ENCODE assay signal across 20 cellular contexts in genomic region chr2:109188485-109188868, GRCh38. TPM values are rescaled to one million over a fixed set of nuclear protein-coding genes. Genes with fewer than 3 reads are reported as not detected.
A peak's percentile ranks its signal among the peaks of the same experiment; 100 is the strongest.
DNase-seq lines count a peak whose midpoint lies in the region; ATAC-seq, FAIRE-seq and TF ChIP-seq lines count a peak whose summit lies in the region.
"Had no signal": no experiment of that assay in that cellular context is flagged by ENCODE, and none has a peak within 500 bp of the region (broad histone marks: within the 10 kb centered on the region; RNA-seq: fewer than 3 reads in every experiment).

No MANE protein-coding gene starts in this region.

- BruUV-seq in IMR-90 (replicated peaks; lab: Mats Ljungman, UMichigan), result no TSS peak

- H3K27ac ChIP-seq in IMR-90 (ENCODE audit: insufficient read depth, low read length) (no peak overlapping the region), H1 (ENCODE audit: low read depth, low read length) (no peak overlapping the region), thoracic aorta (peak overlapping the region; percentile 79 to 91)
- H3K27ac ChIP-seq: GM23248, Peyer's patch, SJCRH30 had no signal

- no peak overlapping the region for H3K18ac ChIP-seq in IMR-90 (ENCODE audit: low read depth, low read length)
- H3K18ac ChIP-seq in H1 (ENCODE audit: extremely low read depth, low read length), result no peak overlapping the region

- no peak for TF ChIP-seq EP300 in H1 (IDR thresholded peaks at IDR 0.05; ENCODE audit: borderline replicate concordance in 1 of 2, low read depth in 2 of 2, low read length in 2 of 2)

- no peak overlapping the region for H2BK20ac ChIP-seq in IMR-90 (ENCODE audit: low read depth, low read length)
- no peak overlapping the region for H2BK20ac ChIP-seq in H1 (ENCODE audit: low read length)

- H3K23me2 ChIP-seq in H1 (ENCODE audit: low read depth, low read length), result no peaks in the 10 kb centered on the region

- H4K8ac ChIP-seq in IMR-90 (ENCODE audit: low read depth in 2 of 2, low read length in 2 of 2) (no peak overlapping the region), H1 (ENCODE audit: extremely low read depth, insufficient read depth, low read length) (no peak overlapping the region)

- H2BK5ac ChIP-seq in IMR-90 (ENCODE audit: low read depth, low read length, poor library complexity, severe bottlenecking) (no peak overlapping the region), H1 (ENCODE audit: low read depth, low read length) (no peak overlapping the region)

- H4K5ac ChIP-seq in IMR-90 (ENCODE audit: low read depth, low read length) (no peak overlapping the region), H1 (ENCODE audit: insufficient read length, low read depth, low read length) (no peak overlapping the region)

- no peak overlapping the region for H3K9ac ChIP-seq in IMR-90 (ENCODE audit: low read depth, low read length)
- no peak overlapping the region for H3K9ac ChIP-seq in H1 (replicated peaks in 1 of 4; ENCODE audit: extremely low read depth in 1 of 4, low read depth in 3 of 4, low read length in 3 of 4)
- H3K9ac ChIP-seq: GM23248 had no signal

- H3K27me3 ChIP-seq in IMR-90 (ENCODE audit: control insufficient read depth, insufficient read depth, low read length) (no peaks in the 10 kb centered on the region), H1 (replicated peaks in 1 of 4; ENCODE audit: control insufficient read depth in 3 of 4, extremely low read depth in 1 of 4, insufficient read depth in 3 of 4, low read length in 3 of 4) (no peaks in the 10 kb centered on the region; a peak in 1 of 7 replicates), thoracic aorta (replicated peaks; ENCODE audit: insufficient read depth) (no peaks in the 10 kb centered on the region)
- H3K27me3 ChIP-seq: BE2C, Peyer's patch, SJCRH30 had no signal

- WGBS in IMR-90 (ENCODE audit: extremely low coverage in 2 of 2, insufficient read length in 1 of 2), 2 experiments, result 100% methylated on average over 2 of the region's 12 CpGs; no CpG with 5 or more reads in 1 of the 2 experiments
- 78% methylated on average over 12 of the region's 12 CpGs; no CpG with 5 or more reads in 1 of the 2 experiments for WGBS in H1 (ENCODE audit: extremely low coverage in 1 of 2, insufficient coverage in 1 of 2, insufficient read length in 1 of 2, insufficient replicate concordance in 2 of 2, low coverage in 1 of 2, low lambda C conversion rate in 2 of 2, missing lambda C conversion rate in 1 of 2), 2 experiments

- TF ChIP-seq POLR2A in IMR-90 (IDR thresholded peaks at IDR 0.05; ENCODE audit: low read depth, low read length), result no peak
- TF ChIP-seq POLR2A in H1 (IDR thresholded peaks at IDR 0.05; ENCODE audit: control extremely low read depth in 1 of 2, low read depth in 2 of 2, low read length in 2 of 2), result no peak

- POLR2A ChIA-PET in IMR-90 (lab: Charles Lee; ENCODE audit: unreplicated experiment), result no interaction called here
- POLR2A ChIA-PET in H1 (lab: Charles Lee; ENCODE audit: partially characterized antibody), result no interaction called here

- H3K23ac ChIP-seq in IMR-90 (ENCODE audit: low read depth, low read length) (no peak overlapping the region), H1 (ENCODE audit: insufficient read length) (no peak overlapping the region)

- H3K4me1 ChIP-seq in IMR-90 (ENCODE audit: control insufficient read depth, insufficient read depth, low read length) (peaks cover 27% of the 10 kb centered on the region), H1 (replicated peaks in 1 of 4; ENCODE audit: control insufficient read depth in 3 of 4, insufficient read depth in 4 of 4, low read length in 3 of 4) (no peaks in the 10 kb centered on the region; a peak in 2 of 7 replicates), thoracic aorta (ENCODE audit: control insufficient read depth in 1 of 2, low read depth in 2 of 2) (peaks cover 33 to 94% of the 10 kb centered on the region in 2 donors)
- H3K4me1 ChIP-seq: BE2C, Peyer's patch, SJCRH30 had no signal

- no peak for ATAC-seq in IMR-90 (ENCODE audit: low read depth)
- ATAC-seq in thoracic aorta (ENCODE audit: insufficient number of reproducible peaks, low FRiP score, low read depth), result no peak
- ATAC-seq in GM19035 (IDR thresholded peaks at IDR 0.05; ENCODE audit: unreplicated experiment), result no peak
- ATAC-seq: HCT116 had no signal

- H3K79me2 ChIP-seq in H1 (ENCODE audit: control insufficient read depth in 1 of 2, insufficient read depth in 2 of 2, low read length in 2 of 2), result no peaks in the 10 kb centered on the region

- H2BK15ac ChIP-seq in IMR-90 (ENCODE audit: low read depth, low read length), result peak overlapping the region; percentile 31; the same call in 1 of the 3 replicates
- no peak overlapping the region for H2BK15ac ChIP-seq in H1 (ENCODE audit: low read length)

- H4K20me1 ChIP-seq in IMR-90 (ENCODE audit: insufficient read depth, low read length), result peaks cover 27% of the 10 kb centered on the region; the same call in 1 of the 2 replicates
- H4K20me1 ChIP-seq in H1 (replicated peaks in 1 of 2; ENCODE audit: control insufficient read depth in 1 of 2, insufficient read depth in 2 of 2, low read length in 2 of 2), result no peaks in the 10 kb centered on the region

- H3K56ac ChIP-seq in IMR-90 (ENCODE audit: extremely low read depth, insufficient read depth, low read length) (no peak overlapping the region), H1 (replicated peaks; ENCODE audit: insufficient read length, low read depth, low read length) (no peak overlapping the region)

- H3K36me3 ChIP-seq in IMR-90 (ENCODE audit: control insufficient read depth, insufficient read depth, low read length), result no peaks in the 10 kb centered on the region
- H3K36me3 ChIP-seq in H1 (ENCODE audit: control insufficient read depth in 2 of 4, insufficient read depth in 4 of 4, low read length in 3 of 4), result no peaks in the 10 kb centered on the region
- H3K36me3 ChIP-seq in thoracic aorta, result no peaks in the 10 kb centered on the region
- H3K36me3 ChIP-seq: BE2C, Peyer's patch, SJCRH30 had no signal

- H3K4me2 ChIP-seq in IMR-90 (ENCODE audit: low read depth, low read length) (no peak overlapping the region), H1 (ENCODE audit: insufficient read depth in 1 of 2, low read depth in 2 of 2, low read length in 2 of 2) (no peak overlapping the region)

- no peak overlapping the region for H3K14ac ChIP-seq in IMR-90 (replicated peaks; ENCODE audit: low read depth, low read length)
- H3K14ac ChIP-seq in H1 (ENCODE audit: insufficient read length), result no peak overlapping the region

- H4K91ac ChIP-seq in IMR-90 (ENCODE audit: insufficient read depth, low read depth, low read length) (no peak overlapping the region), H1 (replicated peaks; ENCODE audit: insufficient read length, low read length) (no peak overlapping the region)

- peak overlapping the region; percentile 28; the same call in 1 of the 2 replicates for H2AK5ac ChIP-seq in IMR-90 (ENCODE audit: low read depth, low read length)
- no peak overlapping the region for H2AK5ac ChIP-seq in H1 (ENCODE audit: low read depth, low read length)

- no peak for TF ChIP-seq CTCF in IMR-90 (conservative IDR thresholded peaks at IDR 0.05; ENCODE audit: low read depth, low read length)
- TF ChIP-seq CTCF in H1 (IDR thresholded peaks at IDR 0.05; ENCODE audit: control extremely low read depth in 1 of 3, insufficient read depth in 1 of 3, low read depth in 1 of 3, low read length in 3 of 3), result no peak
- no peak for TF ChIP-seq CTCF in thoracic aorta (IDR thresholded peaks at IDR 0.05)

- no peak for FAIRE-seq in H1 (lab: Jason Lieb, UNC)

- CTCF ChIA-PET in IMR-90 (lab: Yijun Ruan, JAX) (no interaction called here), H1 (lab: Charles Lee; ENCODE audit: partially characterized antibody) (interaction anchor here (1.0 to 1.1 kb wide), 2 partner anchors 16 to 19 kb away, joined by 3 read pairs; no protein-coding TSS in a partner anchor)

- H2BK120ac ChIP-seq in IMR-90 (ENCODE audit: low read depth, low read length) (peak overlapping the region; percentile 25; the same call in 1 of the 2 replicates), H1 (replicated peaks; ENCODE audit: low read depth, low read length) (no peak overlapping the region)

- peaks cover 28% of the 10 kb centered on the region for H3K9me1 ChIP-seq in IMR-90 (ENCODE audit: insufficient read depth, low read length)

- H3K4me3 ChIP-seq in IMR-90 (ENCODE audit: insufficient read depth, low read depth, low read length), result no peak overlapping the region
- H3K4me3 ChIP-seq in H1 (ENCODE audit: extremely low read depth in 1 of 4, insufficient read depth in 2 of 4, low read depth in 3 of 4, low read length in 4 of 4), result no peak overlapping the region
- H3K4me3 ChIP-seq in thoracic aorta, result no peak overlapping the region
- H3K4me3 ChIP-seq: GM23248, Peyer's patch, SJCRH30 had no signal

- DNase-seq in IMR-90 (no peak), H1 (ENCODE audit: low read depth in 1 of 2, low spot score in 2 of 2) (no peak), left kidney (ENCODE audit: low read depth, low spot score) (peak; percentile 82), thoracic aorta (ENCODE audit: low spot score) (no peak), DMS153 (lab: John Stamatoyannopoulos, UW) (no peak), kidney glomerular epithelial cell (lab: John Stamatoyannopoulos, UW) (no peak)
- DNase-seq: BE2C; CD4-positive, CD25-positive, alpha-beta regulatory T cell; DMS79; GM23248; Kasumi-1; NCI-H1694; NCI-H2081 treated with DMSO at 0.1 percent for 48 hours; NCI-H2171 treated with DMSO at 0.1 percent for 48 hours; NCI-H526; Peyer's patch; SJCRH30 had no signal

- no peaks in the 10 kb centered on the region for H3K9me3 ChIP-seq in IMR-90 (ENCODE audit: control insufficient read depth, insufficient read depth, low read length)
- no peaks in the 10 kb centered on the region for H3K9me3 ChIP-seq in H1 (ENCODE audit: insufficient read depth in 2 of 2, low read depth in 1 of 2, low read length in 1 of 2)
- H3K9me3 ChIP-seq in thoracic aorta, result no peaks in the 10 kb centered on the region
- H3K9me3 ChIP-seq: BE2C, Peyer's patch, SJCRH30 had no signal

- H2AFZ ChIP-seq in IMR-90 (replicated peaks; ENCODE audit: low read length, poor library complexity) (no peak overlapping the region), H1 (ENCODE audit: low read length) (no peak overlapping the region)
- H2AFZ ChIP-seq: GM23248 had no signal

- intact Hi-C loops in IMR-90 (cut with micrococcal nuclease), result no loop called here

- H2BK12ac ChIP-seq in H1 (ENCODE audit: low read depth, low read length), result no peak overlapping the region

- H3K4ac ChIP-seq in IMR-90 (ENCODE audit: low read depth, low read length) (no peak overlapping the region; the same call in none of the 2 replicates), H1 (replicated peaks; ENCODE audit: insufficient read length, low read depth, low read length) (no peak overlapping the region)

- H2AK9ac ChIP-seq in IMR-90 (replicated peaks; ENCODE audit: low read depth, low read length, poor library complexity), result no peak overlapping the region

- in situ Hi-C loops in IMR-90 (cut with MboI; ENCODE audit: low sequenced_read_pairs), result no loop called here

- H3K79me1 ChIP-seq in IMR-90 (ENCODE audit: low read depth in 1 of 2, low read length in 2 of 2) (peaks cover 64 to 89% of the 10 kb centered on the region in 2 experiments), H1 (ENCODE audit: low read depth, low read length) (no peaks in the 10 kb centered on the region)

- dilution Hi-C loops in IMR-90 (cut with HindIII; ENCODE audit: low sequenced_read_pairs, unreplicated experiment), result no loop called here

- TF ChIP-seq RAD21 in IMR-90 (IDR thresholded peaks at IDR 0.05; ENCODE audit: low read length) (no peak), H1 (IDR thresholded peaks at IDR 0.05 in 1 of 2, conservative IDR thresholded peaks at IDR 0.05 in 1 of 2; ENCODE audit: low read depth in 2 of 2, low read length in 2 of 2) (peak in 1 of 2 experiments; percentile 7; a peak in 1 of 4 replicates)

RNA-seq across cellular contexts. Expression of gene SH3RF3, which starts 59.5 kb away (rescaled TPM):
- 3.4 and 3.9 TPM in 2 replicates for total RNA-seq in IMR-90 (2012; rRNA removed)
- polyA plus RNA-seq in IMR-90 (2012; rRNA removed), result 5.3 and 5.7 TPM in 2 replicates
- 2.9 and 5.9 TPM in 2 replicates for polyA plus RNA-seq in IMR-90 (2012; cell fraction: cytosol; rRNA removed)
- 10.7 and 11.0 TPM in 2 replicates for polyA plus RNA-seq in IMR-90 (2012; cell fraction: nucleus; rRNA removed; ENCODE audit: low replicate concordance)
- total RNA-seq in H1 (2021; fragmentation: NEBNext Ultra II Directional; extraction: Animal tissue kit (Norgen Biotek cat#: 25700)), result 0.42 and 0.65 TPM in 2 replicates
- polyA plus RNA-seq in H1 (2011; rRNA removed), result 0.11 and 0.27 TPM in 2 replicates
- polyA plus RNA-seq in H1 (2011; cell fraction: cytosol; rRNA removed), result 0.19 TPM
- 0.30 TPM for polyA plus RNA-seq in H1 (2011; cell fraction: nucleus; rRNA removed)
- polyA plus RNA-seq in H1 (2012, experiment 1 of 2), result 0.20 to 0.33 TPM (median 0.31 TPM) in 4 replicates
- polyA plus RNA-seq in H1 (2012, experiment 2 of 2), result 0.25 TPM
- 0.26 TPM for polyA plus RNA-seq in H1 (2013, experiment 1 of 2)
- polyA plus RNA-seq in H1 (2013, experiment 2 of 2), result 0.28 TPM
- polyA minus RNA-seq in H1 (2011; rRNA and poly(A)+ RNA removed), result 0.24 and 0.32 TPM in 2 replicates
- polyA minus RNA-seq in H1 (2011; cell fraction: cytosol; rRNA and poly(A)+ RNA removed), result 0.15 TPM
- polyA minus RNA-seq in H1 (2011; cell fraction: nucleus; rRNA and poly(A)+ RNA removed), result 0.70 TPM
- 10 to 100 TPM; 37.4 to 61.7 TPM for total RNA-seq in thoracic aorta
- total RNA-seq: OCI-LY7 had no signal

Comparison
In these comparisons a context has a peak if more than half of its experiments do, and no peak if none do; other contexts are left out.
1. H3K27ac ChIP-seq: peak in thoracic aorta (2 of 2); none in IMR-90 (single experiment) and H1 (single experiment).